Comparison of ENCODE assay signal across 9 cellular contexts in the genomic region with DNA sequence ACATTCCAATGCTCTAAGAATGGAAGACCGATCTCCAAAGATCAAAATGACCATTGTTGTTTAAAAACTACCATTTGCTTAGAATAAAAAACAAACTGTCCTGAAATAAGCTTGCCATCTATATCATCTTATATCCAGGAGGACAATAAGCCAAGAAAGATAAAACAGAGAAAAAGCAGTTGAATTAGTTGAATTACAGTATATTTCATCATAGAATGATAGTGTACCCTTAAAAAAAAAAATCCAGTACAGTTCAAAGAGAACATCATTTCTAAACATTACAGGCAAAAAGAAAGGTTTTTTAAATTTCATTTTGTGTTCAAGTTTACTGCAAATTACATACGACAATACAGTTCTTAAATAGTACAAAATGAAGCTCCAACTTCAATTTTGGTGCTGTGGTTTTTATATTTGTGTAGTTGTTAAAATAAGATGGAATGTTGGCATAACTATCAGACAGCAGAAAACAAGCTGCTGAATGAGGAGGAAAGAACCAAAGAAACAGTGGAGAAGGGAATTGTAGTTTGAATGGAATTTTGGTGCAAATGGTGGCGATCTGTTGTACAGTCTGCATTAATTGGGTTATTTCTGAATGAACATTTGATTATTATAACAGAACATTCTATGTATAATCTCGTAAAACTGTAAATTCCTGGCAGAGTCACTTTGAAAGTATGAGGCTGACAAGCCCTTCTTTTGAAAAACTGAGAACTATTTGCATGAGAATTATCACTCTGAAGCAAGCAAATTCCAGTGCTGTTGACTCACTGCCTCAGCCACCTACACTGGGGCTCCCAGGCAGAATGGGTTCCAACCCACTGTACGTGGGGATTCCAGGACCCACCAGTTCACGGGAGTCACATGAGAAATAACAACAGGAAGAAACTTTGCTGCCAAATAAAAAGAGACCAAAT. TPM values are rescaled to one million over a fixed set of nuclear protein-coding genes. Genes with fewer than 3 reads are reported as not detected.
DNase-seq lines count a peak whose midpoint lies in the region; ATAC-seq and TF ChIP-seq lines count a peak whose summit lies in the region.
"Had no signal": no experiment of that assay in that cellular context is flagged by ENCODE, and none has a peak within 500 bp of the region (broad histone marks: within the 10 kb centered on the region; RNA-seq: fewer than 3 reads in every experiment).

No MANE protein-coding gene starts in this region.

- H3K27me3 ChIP-seq in SK-N-SH (ENCODE audit: insufficient read depth): no peaks in the 10 kb centered on the region

- no peaks in the 10 kb centered on the region for H3K36me3 ChIP-seq in SK-N-SH (replicated peaks in 1 of 2; ENCODE audit: control insufficient read depth in 1 of 2, insufficient read depth in 2 of 2, low read length in 1 of 2)

- peak overlapping the region; percentile 73 for H2AFZ ChIP-seq in SK-N-SH (ENCODE audit: low read depth)

- peak overlapping the region; percentile 67 for H3K4me2 ChIP-seq in SK-N-SH

- TF ChIP-seq RAD21 in SK-N-SH (IDR thresholded peaks at IDR 0.05; ENCODE audit: low read length): no peak

- CTCF ChIA-PET in SK-N-SH (lab: Yijun Ruan, JAX): interaction anchor here (0.6 to 1.4 kb wide), 3 partner anchors 12 to 51 kb away, joined by 3 read pairs; a partner anchor contains a TSS

- no peak overlapping the region for H3K4me3 Mint-ChIP-seq in stimulated activated naive CD8-positive, alpha-beta T cell treated with anti-CD3 and anti-CD28 coated beads, Interleukin-15, amount 100 ng/mL, for 72 hours
- H3K4me3 Mint-ChIP-seq: memory B cell had no signal

- DNase-seq in H4 (ENCODE audit: low spot score): peak; percentile 37
- DNase-seq in SK-N-SH: no peak
- peak; percentile 82 for DNase-seq in foreskin melanocyte
- DNase-seq in renal cortical epithelial cell (ENCODE audit: low read depth): peak; percentile 97
- no peak for DNase-seq in stimulated activated naive CD8-positive, alpha-beta T cell treated with anti-CD3 and anti-CD28 coated beads, Interleukin-15, amount 100 ng/mL, for 72 hours
- no peak for DNase-seq in effector CD8-positive, alpha-beta T cell (lab: John Stamatoyannopoulos, UW)
- DNase-seq in stimulated activated CD4-positive, alpha-beta T cell treated with anti-CD3 and anti-CD28 coated beads, Interleukin-2, amount 100 ng/mL, for 24 hours: no peak
- no peak for DNase-seq in stimulated activated naive CD4-positive, alpha-beta T cell (lab: John Stamatoyannopoulos, UW)

- H3K27ac ChIP-seq in SK-N-SH (ENCODE audit: low read depth in 2 of 2, low read length in 1 of 2): peak overlapping the region; percentile 53 to 77; a peak in 3 of 4 replicates

- no peaks in the 10 kb centered on the region for H3K79me2 ChIP-seq in SK-N-SH (ENCODE audit: insufficient read depth)

- H3F3A ChIP-seq in SK-N-SH (replicated peaks; ENCODE audit: insufficient read depth): peaks cover 10% of the 10 kb centered on the region

- peak overlapping the region in 1 of 2 experiments; percentile 35; a peak in 2 of 4 replicates for H3K4me3 ChIP-seq in SK-N-SH (ENCODE audit: low read depth in 2 of 2, low read length in 1 of 2)

- WGBS in SK-N-SH (ENCODE audit: low lambda C conversion rate): 36% methylated on average over 6 of the region's 6 CpGs

- H3K27ac Mint-ChIP-seq in stimulated activated naive CD8-positive, alpha-beta T cell treated with anti-CD3 and anti-CD28 coated beads, Interleukin-15, amount 100 ng/mL, for 72 hours: peak overlapping the region in 1 of 2 donors; percentile 49
- H3K27ac Mint-ChIP-seq: memory B cell had no signal

- no peak for TF ChIP-seq CTCF in SK-N-SH (IDR thresholded peaks at IDR 0.05)

- H3K9me2 ChIP-seq in SK-N-SH: no peaks in the 10 kb centered on the region

- TF ChIP-seq EP300 in SK-N-SH (IDR thresholded peaks at IDR 0.05; ENCODE audit: borderline replicate concordance in 1 of 2, low read depth in 1 of 2, low read length in 1 of 2): no peak

- POLR2A ChIA-PET in SK-N-SH (lab: Yijun Ruan, JAX): no interaction called here

- peak overlapping the region; percentile 27; the same call in 1 of the 2 replicates for H3K9ac ChIP-seq in SK-N-SH

- no peak for ATAC-seq in stimulated activated naive CD8-positive, alpha-beta T cell treated with anti-CD3 and anti-CD28 coated beads, Interleukin-15, amount 100 ng/mL, for 72 hours

- H3K27me3 Mint-ChIP-seq in stimulated activated naive CD8-positive, alpha-beta T cell treated with anti-CD3 and anti-CD28 coated beads, Interleukin-15, amount 100 ng/mL, for 72 hours: peaks cover 11% of the 10 kb centered on the region

- no peaks in the 10 kb centered on the region for H3K9me3 Mint-ChIP-seq in stimulated activated naive CD8-positive, alpha-beta T cell treated with anti-CD3 and anti-CD28 coated beads, Interleukin-15, amount 100 ng/mL, for 72 hours
- H3K9me3 Mint-ChIP-seq: memory B cell had no signal

- H4K20me1 ChIP-seq in SK-N-SH (ENCODE audit: insufficient read depth): no peaks in the 10 kb centered on the region

- peaks cover 2 to 36% of the 10 kb centered on the region in 2 experiments; a peak in 3 of 4 replicates for H3K4me1 ChIP-seq in SK-N-SH (ENCODE audit: control insufficient read depth in 1 of 2, insufficient read depth in 2 of 2, low read depth in 1 of 2, low read length in 1 of 2)

- H3K4me1 Mint-ChIP-seq in stimulated activated naive CD8-positive, alpha-beta T cell treated with anti-CD3 and anti-CD28 coated beads, Interleukin-15, amount 100 ng/mL, for 72 hours: no peaks in the 10 kb centered on the region
- H3K4me1 Mint-ChIP-seq: memory B cell had no signal

- H3K9me3 ChIP-seq in SK-N-SH: no peaks in the 10 kb centered on the region

TF ChIP-seq in SK-N-SH, 30 proteins besides CTCF, POLR2A, EP300 and RAD21:
- TF ChIP-seq MEF2A (IDR thresholded peaks at IDR 0.05; ENCODE audit: borderline replicate concordance, low read depth) (no peak), JUND (IDR thresholded peaks at IDR 0.05) (peak; percentile 63), FOSL2 (IDR thresholded peaks at IDR 0.05; ENCODE audit: borderline replicate concordance, low read depth) (peak; percentile 74), NFIC (IDR thresholded peaks at IDR 0.05; ENCODE audit: borderline replicate concordance) (peak; percentile 15; the same call in 1 of the 2 replicates), YY1 (IDR thresholded peaks at IDR 0.05; ENCODE audit: low read depth) (no peak), NRF1 (IDR thresholded peaks at IDR 0.05; ENCODE audit: low read depth, low read length) (no peak), ELF1 (IDR thresholded peaks at IDR 0.05) (no peak), TCF12 (IDR thresholded peaks at IDR 0.05) (peak; percentile 28; the same call in 1 of the 2 replicates), TEAD4 (IDR thresholded peaks at IDR 0.05; ENCODE audit: borderline replicate concordance, insufficient read depth) (peak; percentile 51; the same call in 1 of the 2 replicates)
- TF ChIP-seq, protein P1, sequence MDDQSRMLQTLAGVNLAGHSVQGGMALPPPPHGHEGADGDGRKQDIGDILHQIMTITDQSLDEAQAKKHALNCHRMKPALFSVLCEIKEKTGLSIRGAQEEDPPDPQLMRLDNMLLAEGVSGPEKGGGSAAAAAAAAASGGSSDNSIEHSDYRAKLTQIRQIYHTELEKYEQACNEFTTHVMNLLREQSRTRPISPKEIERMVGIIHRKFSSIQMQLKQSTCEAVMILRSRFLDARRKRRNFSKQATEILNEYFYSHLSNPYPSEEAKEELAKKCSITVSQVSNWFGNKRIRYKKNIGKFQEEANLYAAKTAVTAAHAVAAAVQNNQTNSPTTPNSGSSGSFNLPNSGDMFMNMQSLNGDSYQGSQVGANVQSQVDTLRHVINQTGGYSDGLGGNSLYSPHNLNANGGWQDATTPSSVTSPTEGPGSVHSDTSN (IDR thresholded peaks at IDR 0.05): peak; percentile 33; the same call in 1 of the 2 replicates
- TF ChIP-seq, protein P2, sequence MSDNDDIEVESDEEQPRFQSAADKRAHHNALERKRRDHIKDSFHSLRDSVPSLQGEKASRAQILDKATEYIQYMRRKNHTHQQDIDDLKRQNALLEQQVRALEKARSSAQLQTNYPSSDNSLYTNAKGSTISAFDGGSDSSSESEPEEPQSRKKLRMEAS (IDR thresholded peaks at IDR 0.05; ENCODE audit: low read depth): no peak

RNA-seq across cellular contexts. Expression of a gene that starts 37.7 kb away (rescaled TPM):
- 1.7 and 4.1 TPM in 2 replicates for total RNA-seq in H4 (2014; rRNA removed; shearing (Covaris generic))
- polyA plus RNA-seq in SK-N-SH (2012; rRNA removed): 22.2 and 25.7 TPM in 2 replicates
- 27.0 and 29.2 TPM in 2 replicates for polyA plus RNA-seq in SK-N-SH (2012; cell fraction: cytosol; rRNA removed)
- 9.1 and 9.9 TPM in 2 replicates for polyA plus RNA-seq in SK-N-SH (2012; cell fraction: nucleus; rRNA removed)
- total RNA-seq in renal cortical epithelial cell: 14.1 and 17.9 TPM in 2 replicates

Comparison
In these comparisons a context has a peak if more than half of its experiments do, and no peak if none do; other contexts are left out.
1. DNase-seq: peak in H4 (single experiment), foreskin melanocyte (single experiment) and renal cortical epithelial cell (single experiment); none in SK-N-SH (single experiment), stimulated activated naive CD8-positive, alpha-beta T cell treated with anti-CD3 and anti-CD28 coated beads, Interleukin-15, amount 100 ng/mL, for 72 hours (0 of 2), effector CD8-positive, alpha-beta T cell (single experiment), stimulated activated CD4-positive, alpha-beta T cell treated with anti-CD3 and anti-CD28 coated beads, Interleukin-2, amount 100 ng/mL, for 24 hours (0 of 2) and stimulated activated naive CD4-positive, alpha-beta T cell (0 of 6).